ENCODE assay signal across 30 cellular contexts in the genomic region with DNA sequence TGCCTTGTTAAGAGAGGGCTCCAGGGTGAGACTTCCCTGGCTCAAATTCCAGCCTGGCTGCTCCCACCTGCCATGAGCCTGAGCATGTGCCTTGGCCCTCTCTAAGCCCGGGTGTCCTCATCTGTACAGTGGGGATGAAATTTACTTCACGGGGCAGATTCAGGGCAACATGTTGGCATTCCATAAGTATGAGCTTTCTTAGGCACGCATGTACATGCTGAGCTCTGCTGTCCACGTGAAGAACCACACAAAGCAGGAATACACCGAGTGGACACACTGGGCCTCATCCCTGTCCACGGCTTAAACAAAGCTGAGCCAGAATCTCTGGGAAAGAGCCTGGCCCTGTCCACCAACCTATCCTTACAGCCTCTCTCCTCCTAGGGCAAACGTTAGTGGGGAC.
"Had no signal": no experiment of that assay in that cellular context is flagged by ENCODE, and none has a peak within 500 bp of the region (broad histone marks: within the 10 kb centered on the region; RNA-seq: fewer than 3 reads in every experiment).

No MANE protein-coding gene starts in this region.

- H3K9me3 Mint-ChIP-seq: central memory CD8-positive, alpha-beta T cell; effector memory CD8-positive, alpha-beta T cell; naive B cell; natural killer cell treated with Interleukin-12 subunit alpha and Interleukin-12 subunit beta and Interleukin-15 and Interleukin-18, amount 100 ng/mL, for 72 hours had no signal

- H3K4me3 ChIP-seq: coronary artery, gastrocnemius medialis, heart left ventricle, hepatocyte, lower lobe of right lung, mucosa of descending colon, right lobe of liver, thoracic aorta, transverse colon, upper lobe of right lung, vagina had no signal

- DNase-seq: dermis blood vessel endothelial cell; effector memory CD8-positive, alpha-beta T cell; gastrocnemius medialis; heart left ventricle; left ventricle myocardium superior; lower lobe of right lung; mesenchymal stem cell; mucosa of descending colon; naive B cell; right lobe of liver; small intestine; stimulated activated CD4-positive, alpha-beta T cell treated with anti-CD3 and anti-CD28 coated beads, Interleukin-15, amount 100 ng/mL, for 24 hours; stimulated activated CD4-positive, alpha-beta T cell treated with anti-CD3 and anti-CD28 coated beads, Interleukin-4, amount 100 ng/mL, for 1 hour; stimulated activated CD8-positive, alpha-beta memory T cell treated with anti-CD3 and anti-CD28 coated beads, Interleukin-4, amount 100 ng/mL, for 48 hours; stimulated activated naive CD8-positive, alpha-beta T cell treated with anti-CD3 and anti-CD28 coated beads, Interleukin-15, Interleukin-2, amounts not matched to agents 100 U/mL and 50 U/mL, for 24 hours; substantia nigra; transverse colon; upper lobe of right lung had no signal

- H3K36me3 Mint-ChIP-seq: natural killer cell treated with Interleukin-12 subunit alpha and Interleukin-12 subunit beta and Interleukin-15 and Interleukin-18, amount 100 ng/mL, for 72 hours had no signal

- H3K4me2 ChIP-seq: hepatocyte had no signal

- H3K27me3 Mint-ChIP-seq: naive B cell, progenitor cell of endocrine pancreas had no signal

- H3K27ac ChIP-seq: coronary artery, gastrocnemius medialis, heart left ventricle, hepatocyte, lower lobe of right lung, parathyroid adenoma, right lobe of liver, thoracic aorta, transverse colon, upper lobe of right lung, vagina had no signal

- H3K9me3 ChIP-seq: gastrocnemius medialis, heart left ventricle, lower lobe of right lung, mucosa of descending colon, right lobe of liver, thoracic aorta, transverse colon, upper lobe of right lung, vagina had no signal

- H3K36me3 ChIP-seq: gastrocnemius medialis, heart left ventricle, lower lobe of right lung, right lobe of liver, thoracic aorta, transverse colon, upper lobe of right lung, vagina had no signal

- H3K4me3 Mint-ChIP-seq: central memory CD8-positive, alpha-beta T cell; effector memory CD8-positive, alpha-beta T cell; mesothelial cell of epicardium; naive B cell; natural killer cell treated with Interleukin-12 subunit alpha and Interleukin-12 subunit beta and Interleukin-15 and Interleukin-18, amount 100 ng/mL, for 72 hours; neural crest cell had no signal

- H3K4me1 Mint-ChIP-seq: central memory CD8-positive, alpha-beta T cell had no signal

- FAIRE-seq: endometrium, islet of Langerhans, small intestine had no signal

- H3K27me3 ChIP-seq: gastrocnemius medialis, heart left ventricle, hepatocyte, right lobe of liver, transverse colon, upper lobe of right lung, vagina had no signal

- ATAC-seq: effector memory CD8-positive, alpha-beta T cell; gastrocnemius medialis; heart left ventricle; left ventricle myocardium superior; lower lobe of right lung; mucosa of descending colon; natural killer cell treated with Interleukin-12 subunit alpha and Interleukin-12 subunit beta and Interleukin-15 and Interleukin-18, amount 100 ng/mL, for 72 hours; right lobe of liver; stimulated activated naive CD8-positive, alpha-beta T cell treated with anti-CD3 and anti-CD28 coated beads, Interleukin-15, Interleukin-2, amounts not matched to agents 100 U/mL and 50 U/mL, for 24 hours; upper lobe of right lung had no signal

- H2AFZ ChIP-seq: hepatocyte, parathyroid adenoma had no signal

- H3K4me1 ChIP-seq: gastrocnemius medialis, heart left ventricle, lower lobe of right lung, parathyroid adenoma, right lobe of liver, transverse colon, upper lobe of right lung, vagina had no signal

- H3K9ac ChIP-seq: parathyroid adenoma had no signal

- H3K27ac Mint-ChIP-seq: effector memory CD8-positive, alpha-beta T cell; mesothelial cell of epicardium; natural killer cell treated with Interleukin-12 subunit alpha and Interleukin-12 subunit beta and Interleukin-15 and Interleukin-18, amount 100 ng/mL, for 72 hours; progenitor cell of endocrine pancreas had no signal
